9 cellular contexts compared by ENCODE assay signal in the genomic region with DNA sequence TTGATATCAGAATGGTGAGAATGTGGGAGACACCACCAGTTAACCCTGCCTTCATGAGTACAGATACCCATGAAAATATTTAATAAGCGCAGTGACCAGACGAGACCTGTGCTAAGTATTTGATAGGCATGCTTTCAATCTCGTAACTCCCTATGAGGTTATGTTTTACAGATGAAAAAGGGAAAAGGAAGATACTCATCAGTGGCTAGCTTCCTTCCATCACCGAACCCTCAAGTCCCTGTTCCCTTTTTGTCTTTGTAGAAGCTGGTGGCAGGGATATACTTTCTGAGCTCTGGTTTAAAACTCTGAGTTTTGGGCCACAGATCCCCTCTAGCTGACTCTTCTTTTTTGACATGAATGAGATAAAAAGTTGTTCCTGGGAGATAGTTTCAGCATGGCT. TPM values are rescaled to one million over a fixed set of nuclear protein-coding genes. Genes with fewer than 3 reads are reported as not detected.
A peak's percentile ranks its signal among the peaks of the same experiment; 100 is the strongest.
DNase-seq lines count a peak whose midpoint lies in the region; ATAC-seq and TF ChIP-seq lines count a peak whose summit lies in the region.
"Had no signal": no experiment of that assay in that cellular context is flagged by ENCODE, and none has a peak within 500 bp of the region (broad histone marks: within the 10 kb centered on the region; RNA-seq: fewer than 3 reads in every experiment).

No MANE protein-coding gene starts in this region.

- no peak overlapping the region for H3K4me3 ChIP-seq in AG04450 (ENCODE audit: low read depth, low read length)
- H3K4me3 ChIP-seq in OCI-LY3 (ENCODE audit: low read length), result peak overlapping the region; percentile 64
- H3K4me3 ChIP-seq in iPS-20b (ENCODE audit: low read length), result peak overlapping the region; percentile 45
- H3K4me3 ChIP-seq in left lung, result no peak overlapping the region

- H3K27me3 ChIP-seq in AG04450 (ENCODE audit: control insufficient read depth, insufficient read depth, low read length) (no peaks in the 10 kb centered on the region), OCI-LY3 (ENCODE audit: low read depth, low read length) (no peaks in the 10 kb centered on the region), iPS-20b (ENCODE audit: insufficient read depth, low read length) (no peaks in the 10 kb centered on the region), left lung (no peaks in the 10 kb centered on the region)

- H2AFZ ChIP-seq in OCI-LY3 (ENCODE audit: low read depth, low read length), result no peak overlapping the region

- peaks cover 78% of the 10 kb centered on the region for H3K4me1 ChIP-seq in OCI-LY3 (ENCODE audit: low read length)
- H3K4me1 ChIP-seq in iPS-20b (ENCODE audit: insufficient read depth, low read length), result peaks cover 67% of the 10 kb centered on the region
- H3K4me1 ChIP-seq in left lung, result peaks cover 23 to 52% of the 10 kb centered on the region in 2 donors

- CTCF ChIA-PET in AG04450 (lab: Charles Lee), result interaction anchor here (1.5 to 2.8 kb wide), 3 partner anchors 26 to 190 kb away, joined by 5 to 10 read pairs (median 6); a partner anchor contains a TSS

- H3K36me3 ChIP-seq in OCI-LY3 (replicated peaks; ENCODE audit: low read depth, low read length) (peaks cover 16% of the 10 kb centered on the region), iPS-20b (ENCODE audit: insufficient read depth, low read depth, low read length) (peaks cover 6% of the 10 kb centered on the region; the same call in 1 of the 2 replicates), left lung (no peaks in the 10 kb centered on the region)

- intact Hi-C loops in left lung (cut with DNase I), result no loop called here

- POLR2A ChIA-PET in AG04450 (lab: Yijun Ruan, JAX), result interaction anchor here (0.6 to 1.2 kb wide), 4 partner anchors 33 to 205 kb away, joined by 3 to 6 read pairs (median 4); no protein-coding TSS in a partner anchor

- ATAC-seq in GM21528 (IDR thresholded peaks at IDR 0.05; ENCODE audit: low FRiP score, unreplicated experiment), result peak; percentile 8
- no peak for ATAC-seq in left lung
- ATAC-seq in GM21737 (IDR thresholded peaks at IDR 0.05; ENCODE audit: unreplicated experiment), result no peak
- ATAC-seq: Panc1 had no signal

- no peak for DNase-seq in AG04450 (ENCODE audit: low read depth, low spot score)
- no peak for DNase-seq in left lung
- DNase-seq in NCI-H82 (lab: John Stamatoyannopoulos, UW), result no peak
- no peak for DNase-seq in T1000 (lab: John Stamatoyannopoulos, UW)

- H3K27ac ChIP-seq in AG04450 (ENCODE audit: low read depth, low read length) (peak overlapping the region; percentile 40), OCI-LY3 (ENCODE audit: low read length) (peak overlapping the region; percentile 77), iPS-20b (ENCODE audit: low read length) (peak overlapping the region; percentile 54), left lung (peak overlapping the region in 1 of 2 donors; percentile 55)

- H4K20me1 ChIP-seq in OCI-LY3 (ENCODE audit: insufficient read depth, low read length), result peaks cover 15% of the 10 kb centered on the region

- H3K79me2 ChIP-seq in OCI-LY3 (ENCODE audit: low read length), result peaks cover 12% of the 10 kb centered on the region; the same call in 1 of the 2 replicates

- TF ChIP-seq CTCF in AG04450 (IDR thresholded peaks at IDR 0.05; ENCODE audit: low read depth, low read length), result no peak
- no peak for TF ChIP-seq CTCF in OCI-LY3 (IDR thresholded peaks at IDR 0.05; ENCODE audit: low read depth, low read length)
- no peak for TF ChIP-seq CTCF in left lung (IDR thresholded peaks at IDR 0.05)

- H3K9me3 ChIP-seq in AG04450 (ENCODE audit: control insufficient read depth, insufficient read depth, low read length), result no peaks in the 10 kb centered on the region
- no peaks in the 10 kb centered on the region for H3K9me3 ChIP-seq in OCI-LY3 (ENCODE audit: insufficient read depth, low read length)
- no peaks in the 10 kb centered on the region for H3K9me3 ChIP-seq in iPS-20b (ENCODE audit: insufficient read depth, low read depth, low read length)
- no peaks in the 10 kb centered on the region for H3K9me3 ChIP-seq in left lung

- peak overlapping the region; percentile 53 for H3K9ac ChIP-seq in OCI-LY3 (ENCODE audit: low read length)
- H3K9ac ChIP-seq in iPS-20b (ENCODE audit: low read depth, low read length), result peak overlapping the region; percentile 73; the same call in 1 of the 2 replicates

- H3K4me2 ChIP-seq in OCI-LY3 (ENCODE audit: low read length), result peak overlapping the region; percentile 92

RNA-seq across cellular contexts. Expression of a gene that starts 26.3 kb away (rescaled TPM):
- polyA plus RNA-seq in AG04450 (2011; rRNA removed), result 17.2 and 19.5 TPM in 2 replicates
- polyA minus RNA-seq in AG04450 (2011; rRNA and poly(A)+ RNA removed), result 57.4 and 73.9 TPM in 2 replicates
- total RNA-seq in left lung, result 10 to 100 TPM; 79.1 to 86.0 TPM

Comparison
In these comparisons a context has a peak if more than half of its experiments do, and no peak if none do; other contexts are left out.
1. H3K4me3 ChIP-seq: peak in OCI-LY3 (single experiment) and iPS-20b (single experiment); none in AG04450 (single experiment) and left lung (0 of 2).